2 cellular contexts compared by ENCODE assay signal in the genomic region with DNA sequence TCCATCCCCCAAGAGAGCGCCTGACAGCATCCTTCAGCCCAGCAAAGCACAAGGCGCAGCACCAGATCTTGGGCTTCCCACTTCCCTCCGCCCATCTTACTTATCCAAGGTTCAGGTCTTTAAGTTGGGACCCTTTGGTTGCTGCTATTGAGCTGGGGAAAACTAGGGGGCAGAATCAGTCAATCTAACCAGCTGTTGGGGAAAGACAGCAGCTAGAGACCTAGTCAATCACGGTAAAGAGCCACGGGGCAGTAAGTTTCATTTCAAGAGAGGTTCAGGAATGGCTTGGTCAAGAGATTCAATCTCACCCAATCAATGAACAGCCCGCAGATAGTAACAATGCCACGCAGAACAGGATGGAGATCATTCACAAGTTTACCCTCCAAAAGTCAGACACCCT.
TF ChIP-seq lines count a peak whose summit lies in the region.

No MANE protein-coding gene starts in this region.

TF ChIP-seq in GM23338, 12 proteins besides CTCF, POLR2A, EP300 and RAD21 (continues in another document):
- TF ChIP-seq POLR2AphosphoS5 (IDR thresholded peaks at IDR 0.05; ENCODE audit: low read depth) (no peak), ZNF331 (CRISPR knock-in tag; IDR thresholded peaks at IDR 0.05; ENCODE audit: low read depth) (no peak), EZH2phosphoT487 (IDR thresholded peaks at IDR 0.05; ENCODE audit: unreplicated experiment) (no peak), EZH2 (IDR thresholded peaks at IDR 0.05; ENCODE audit: low read depth, unreplicated experiment) (no peak), JUNB (IDR thresholded peaks at IDR 0.05; ENCODE audit: unreplicated experiment) (no peak), STAT1 (IDR thresholded peaks at IDR 0.05; ENCODE audit: unreplicated experiment) (no peak), CREB1 (CRISPR knock-in tag; IDR thresholded peaks at IDR 0.05; ENCODE audit: low read depth) (no peak)
- TF ChIP-seq, protein P1, sequence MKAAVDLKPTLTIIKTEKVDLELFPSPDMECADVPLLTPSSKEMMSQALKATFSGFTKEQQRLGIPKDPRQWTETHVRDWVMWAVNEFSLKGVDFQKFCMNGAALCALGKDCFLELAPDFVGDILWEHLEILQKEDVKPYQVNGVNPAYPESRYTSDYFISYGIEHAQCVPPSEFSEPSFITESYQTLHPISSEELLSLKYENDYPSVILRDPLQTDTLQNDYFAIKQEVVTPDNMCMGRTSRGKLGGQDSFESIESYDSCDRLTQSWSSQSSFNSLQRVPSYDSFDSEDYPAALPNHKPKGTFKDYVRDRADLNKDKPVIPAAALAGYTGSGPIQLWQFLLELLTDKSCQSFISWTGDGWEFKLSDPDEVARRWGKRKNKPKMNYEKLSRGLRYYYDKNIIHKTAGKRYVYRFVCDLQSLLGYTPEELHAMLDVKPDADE (IDR thresholded peaks at IDR 0.05): no peak
- TF ChIP-seq, protein P2, sequence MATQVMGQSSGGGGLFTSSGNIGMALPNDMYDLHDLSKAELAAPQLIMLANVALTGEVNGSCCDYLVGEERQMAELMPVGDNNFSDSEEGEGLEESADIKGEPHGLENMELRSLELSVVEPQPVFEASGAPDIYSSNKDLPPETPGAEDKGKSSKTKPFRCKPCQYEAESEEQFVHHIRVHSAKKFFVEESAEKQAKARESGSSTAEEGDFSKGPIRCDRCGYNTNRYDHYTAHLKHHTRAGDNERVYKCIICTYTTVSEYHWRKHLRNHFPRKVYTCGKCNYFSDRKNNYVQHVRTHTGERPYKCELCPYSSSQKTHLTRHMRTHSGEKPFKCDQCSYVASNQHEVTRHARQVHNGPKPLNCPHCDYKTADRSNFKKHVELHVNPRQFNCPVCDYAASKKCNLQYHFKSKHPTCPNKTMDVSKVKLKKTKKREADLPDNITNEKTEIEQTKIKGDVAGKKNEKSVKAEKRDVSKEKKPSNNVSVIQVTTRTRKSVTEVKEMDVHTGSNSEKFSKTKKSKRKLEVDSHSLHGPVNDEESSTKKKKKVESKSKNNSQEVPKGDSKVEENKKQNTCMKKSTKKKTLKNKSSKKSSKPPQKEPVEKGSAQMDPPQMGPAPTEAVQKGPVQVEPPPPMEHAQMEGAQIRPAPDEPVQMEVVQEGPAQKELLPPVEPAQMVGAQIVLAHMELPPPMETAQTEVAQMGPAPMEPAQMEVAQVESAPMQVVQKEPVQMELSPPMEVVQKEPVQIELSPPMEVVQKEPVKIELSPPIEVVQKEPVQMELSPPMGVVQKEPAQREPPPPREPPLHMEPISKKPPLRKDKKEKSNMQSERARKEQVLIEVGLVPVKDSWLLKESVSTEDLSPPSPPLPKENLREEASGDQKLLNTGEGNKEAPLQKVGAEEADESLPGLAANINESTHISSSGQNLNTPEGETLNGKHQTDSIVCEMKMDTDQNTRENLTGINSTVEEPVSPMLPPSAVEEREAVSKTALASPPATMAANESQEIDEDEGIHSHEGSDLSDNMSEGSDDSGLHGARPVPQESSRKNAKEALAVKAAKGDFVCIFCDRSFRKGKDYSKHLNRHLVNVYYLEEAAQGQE (IDR thresholded peaks at IDR 0.05; ENCODE audit: unreplicated experiment): no peak
- TF ChIP-seq, protein P3, sequence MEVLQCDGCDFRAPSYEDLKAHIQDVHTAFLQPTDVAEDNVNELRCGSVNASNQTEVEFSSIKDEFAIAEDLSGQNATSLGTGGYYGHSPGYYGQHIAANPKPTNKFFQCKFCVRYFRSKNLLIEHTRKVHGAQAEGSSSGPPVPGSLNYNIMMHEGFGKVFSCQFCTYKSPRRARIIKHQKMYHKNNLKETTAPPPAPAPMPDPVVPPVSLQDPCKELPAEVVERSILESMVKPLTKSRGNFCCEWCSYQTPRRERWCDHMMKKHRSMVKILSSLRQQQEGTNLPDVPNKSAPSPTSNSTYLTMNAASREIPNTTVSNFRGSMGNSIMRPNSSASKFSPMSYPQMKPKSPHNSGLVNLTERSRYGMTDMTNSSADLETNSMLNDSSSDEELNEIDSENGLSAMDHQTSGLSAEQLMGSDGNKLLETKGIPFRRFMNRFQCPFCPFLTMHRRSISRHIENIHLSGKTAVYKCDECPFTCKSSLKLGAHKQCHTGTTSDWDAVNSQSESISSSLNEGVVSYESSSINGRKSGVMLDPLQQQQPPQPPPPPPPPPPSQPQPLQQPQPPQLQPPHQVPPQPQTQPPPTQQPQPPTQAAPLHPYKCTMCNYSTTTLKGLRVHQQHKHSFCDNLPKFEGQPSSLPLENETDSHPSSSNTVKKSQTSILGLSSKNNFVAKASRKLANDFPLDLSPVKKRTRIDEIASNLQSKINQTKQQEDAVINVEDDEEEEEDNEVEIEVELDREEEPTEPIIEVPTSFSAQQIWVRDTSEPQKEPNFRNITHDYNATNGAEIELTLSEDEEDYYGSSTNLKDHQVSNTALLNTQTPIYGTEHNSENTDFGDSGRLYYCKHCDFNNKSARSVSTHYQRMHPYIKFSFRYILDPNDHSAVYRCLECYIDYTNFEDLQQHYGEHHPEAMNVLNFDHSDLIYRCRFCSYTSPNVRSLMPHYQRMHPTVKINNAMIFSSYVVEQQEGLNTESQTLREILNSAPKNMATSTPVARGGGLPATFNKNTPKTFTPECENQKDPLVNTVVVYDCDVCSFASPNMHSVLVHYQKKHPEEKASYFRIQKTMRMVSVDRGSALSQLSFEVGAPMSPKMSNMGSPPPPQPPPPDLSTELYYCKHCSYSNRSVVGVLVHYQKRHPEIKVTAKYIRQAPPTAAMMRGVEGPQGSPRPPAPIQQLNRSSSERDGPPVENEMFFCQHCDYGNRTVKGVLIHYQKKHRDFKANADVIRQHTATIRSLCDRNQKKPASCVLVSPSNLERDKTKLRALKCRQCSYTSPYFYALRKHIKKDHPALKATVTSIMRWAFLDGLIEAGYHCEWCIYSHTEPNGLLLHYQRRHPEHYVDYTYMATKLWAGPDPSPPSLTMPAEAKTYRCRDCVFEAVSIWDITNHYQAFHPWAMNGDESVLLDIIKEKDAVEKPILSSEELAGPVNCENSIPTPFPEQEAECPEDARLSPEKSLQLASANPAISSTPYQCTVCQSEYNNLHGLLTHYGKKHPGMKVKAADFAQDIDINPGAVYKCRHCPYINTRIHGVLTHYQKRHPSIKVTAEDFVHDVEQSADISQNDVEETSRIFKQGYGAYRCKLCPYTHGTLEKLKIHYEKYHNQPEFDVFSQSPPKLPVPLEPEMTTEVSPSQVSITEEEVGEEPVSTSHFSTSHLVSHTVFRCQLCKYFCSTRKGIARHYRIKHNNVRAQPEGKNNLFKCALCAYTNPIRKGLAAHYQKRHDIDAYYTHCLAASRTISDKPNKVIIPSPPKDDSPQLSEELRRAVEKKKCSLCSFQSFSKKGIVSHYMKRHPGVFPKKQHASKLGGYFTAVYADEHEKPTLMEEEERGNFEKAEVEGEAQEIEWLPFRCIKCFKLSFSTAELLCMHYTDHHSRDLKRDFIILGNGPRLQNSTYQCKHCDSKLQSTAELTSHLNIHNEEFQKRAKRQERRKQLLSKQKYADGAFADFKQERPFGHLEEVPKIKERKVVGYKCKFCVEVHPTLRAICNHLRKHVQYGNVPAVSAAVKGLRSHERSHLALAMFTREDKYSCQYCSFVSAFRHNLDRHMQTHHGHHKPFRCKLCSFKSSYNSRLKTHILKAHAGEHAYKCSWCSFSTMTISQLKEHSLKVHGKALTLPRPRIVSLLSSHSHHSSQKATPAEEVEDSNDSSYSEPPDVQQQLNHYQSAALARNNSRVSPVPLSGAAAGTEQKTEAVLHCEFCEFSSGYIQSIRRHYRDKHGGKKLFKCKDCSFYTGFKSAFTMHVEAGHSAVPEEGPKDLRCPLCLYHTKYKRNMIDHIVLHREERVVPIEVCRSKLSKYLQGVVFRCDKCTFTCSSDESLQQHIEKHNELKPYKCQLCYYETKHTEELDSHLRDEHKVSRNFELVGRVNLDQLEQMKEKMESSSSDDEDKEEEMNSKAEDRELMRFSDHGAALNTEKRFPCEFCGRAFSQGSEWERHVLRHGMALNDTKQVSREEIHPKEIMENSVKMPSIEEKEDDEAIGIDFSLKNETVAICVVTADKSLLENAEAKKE (CRISPR knock-in tag; IDR thresholded peaks at IDR 0.05): no peak

TF ChIP-seq in GM12878, 131 proteins besides CTCF, POLR2A, EP300 and RAD21:
- TF ChIP-seq KAT2A (conservative IDR thresholded peaks at IDR 0.05; ENCODE audit: control insufficient read depth, low read depth, low read length) (no peak), CREB1 (IDR thresholded peaks at IDR 0.05; ENCODE audit: low read depth) (no peak), ZBTB4 (CRISPR knock-in tag; IDR thresholded peaks at IDR 0.05) (no peak), POLR2AphosphoS5 (IDR thresholded peaks at IDR 0.05; ENCODE audit: low read length) (no peak), NRF1 (conservative IDR thresholded peaks at IDR 0.05; ENCODE audit: low read depth, low read length) (no peak), STAT3 (IDR thresholded peaks at IDR 0.05; ENCODE audit: low read depth, low read length) (no peak), TCF7 (IDR thresholded peaks at IDR 0.05; ENCODE audit: borderline replicate concordance) (no peak), SUZ12 (IDR thresholded peaks at IDR 0.05; ENCODE audit: unreplicated experiment) (no peak), FOS (IDR thresholded peaks at IDR 0.05; ENCODE audit: borderline replicate concordance, extremely low read depth, insufficient read length) (no peak)
- TF ChIP-seq, protein P4, sequence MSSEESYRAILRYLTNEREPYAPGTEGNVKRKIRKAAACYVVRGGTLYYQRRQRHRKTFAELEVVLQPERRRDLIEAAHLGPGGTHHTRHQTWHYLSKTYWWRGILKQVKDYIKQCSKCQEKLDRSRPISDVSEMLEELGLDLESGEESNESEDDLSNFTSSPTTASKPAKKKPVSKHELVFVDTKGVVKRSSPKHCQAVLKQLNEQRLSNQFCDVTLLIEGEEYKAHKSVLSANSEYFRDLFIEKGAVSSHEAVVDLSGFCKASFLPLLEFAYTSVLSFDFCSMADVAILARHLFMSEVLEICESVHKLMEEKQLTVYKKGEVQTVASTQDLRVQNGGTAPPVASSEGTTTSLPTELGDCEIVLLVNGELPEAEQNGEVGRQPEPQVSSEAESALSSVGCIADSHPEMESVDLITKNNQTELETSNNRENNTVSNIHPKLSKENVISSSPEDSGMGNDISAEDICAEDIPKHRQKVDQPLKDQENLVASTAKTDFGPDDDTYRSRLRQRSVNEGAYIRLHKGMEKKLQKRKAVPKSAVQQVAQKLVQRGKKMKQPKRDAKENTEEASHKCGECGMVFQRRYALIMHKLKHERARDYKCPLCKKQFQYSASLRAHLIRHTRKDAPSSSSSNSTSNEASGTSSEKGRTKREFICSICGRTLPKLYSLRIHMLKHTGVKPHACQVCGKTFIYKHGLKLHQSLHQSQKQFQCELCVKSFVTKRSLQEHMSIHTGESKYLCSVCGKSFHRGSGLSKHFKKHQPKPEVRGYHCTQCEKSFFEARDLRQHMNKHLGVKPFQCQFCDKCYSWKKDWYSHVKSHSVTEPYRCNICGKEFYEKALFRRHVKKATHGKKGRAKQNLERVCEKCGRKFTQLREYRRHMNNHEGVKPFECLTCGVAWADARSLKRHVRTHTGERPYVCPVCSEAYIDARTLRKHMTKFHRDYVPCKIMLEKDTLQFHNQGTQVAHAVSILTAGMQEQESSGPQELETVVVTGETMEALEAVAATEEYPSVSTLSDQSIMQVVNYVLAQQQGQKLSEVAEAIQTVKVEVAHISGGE (CRISPR knock-in tag; IDR thresholded peaks at IDR 0.05): no peak
- TF ChIP-seq, protein P2 (IDR thresholded peaks at IDR 0.05; ENCODE audit: low read depth, low read length): no peak
